2 cellular contexts compared by ENCODE assay signal in the genomic region with DNA sequence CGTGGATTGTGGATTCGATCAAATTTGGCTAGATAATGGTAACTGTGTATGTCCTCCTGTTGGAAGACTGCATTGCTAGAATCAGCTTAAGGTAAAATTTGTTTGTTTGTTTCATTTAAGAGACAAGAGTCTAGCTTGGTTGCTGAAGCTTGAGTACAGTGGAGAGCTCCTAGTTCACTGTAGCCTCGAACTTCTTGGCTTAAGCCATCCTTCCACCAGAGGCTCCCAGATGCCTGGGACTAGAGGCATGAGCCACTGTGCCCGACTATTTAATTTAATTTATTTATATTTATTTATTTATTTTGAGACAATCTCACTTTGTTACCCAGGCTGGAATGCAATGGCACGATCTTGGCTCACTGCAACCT.
TF ChIP-seq lines count a peak whose summit lies in the region.

No MANE protein-coding gene starts in this region.

TF ChIP-seq in SK-N-SH, 30 proteins besides CTCF, POLR2A, EP300 and RAD21 (continued from another document):
- TF ChIP-seq, protein P1, sequence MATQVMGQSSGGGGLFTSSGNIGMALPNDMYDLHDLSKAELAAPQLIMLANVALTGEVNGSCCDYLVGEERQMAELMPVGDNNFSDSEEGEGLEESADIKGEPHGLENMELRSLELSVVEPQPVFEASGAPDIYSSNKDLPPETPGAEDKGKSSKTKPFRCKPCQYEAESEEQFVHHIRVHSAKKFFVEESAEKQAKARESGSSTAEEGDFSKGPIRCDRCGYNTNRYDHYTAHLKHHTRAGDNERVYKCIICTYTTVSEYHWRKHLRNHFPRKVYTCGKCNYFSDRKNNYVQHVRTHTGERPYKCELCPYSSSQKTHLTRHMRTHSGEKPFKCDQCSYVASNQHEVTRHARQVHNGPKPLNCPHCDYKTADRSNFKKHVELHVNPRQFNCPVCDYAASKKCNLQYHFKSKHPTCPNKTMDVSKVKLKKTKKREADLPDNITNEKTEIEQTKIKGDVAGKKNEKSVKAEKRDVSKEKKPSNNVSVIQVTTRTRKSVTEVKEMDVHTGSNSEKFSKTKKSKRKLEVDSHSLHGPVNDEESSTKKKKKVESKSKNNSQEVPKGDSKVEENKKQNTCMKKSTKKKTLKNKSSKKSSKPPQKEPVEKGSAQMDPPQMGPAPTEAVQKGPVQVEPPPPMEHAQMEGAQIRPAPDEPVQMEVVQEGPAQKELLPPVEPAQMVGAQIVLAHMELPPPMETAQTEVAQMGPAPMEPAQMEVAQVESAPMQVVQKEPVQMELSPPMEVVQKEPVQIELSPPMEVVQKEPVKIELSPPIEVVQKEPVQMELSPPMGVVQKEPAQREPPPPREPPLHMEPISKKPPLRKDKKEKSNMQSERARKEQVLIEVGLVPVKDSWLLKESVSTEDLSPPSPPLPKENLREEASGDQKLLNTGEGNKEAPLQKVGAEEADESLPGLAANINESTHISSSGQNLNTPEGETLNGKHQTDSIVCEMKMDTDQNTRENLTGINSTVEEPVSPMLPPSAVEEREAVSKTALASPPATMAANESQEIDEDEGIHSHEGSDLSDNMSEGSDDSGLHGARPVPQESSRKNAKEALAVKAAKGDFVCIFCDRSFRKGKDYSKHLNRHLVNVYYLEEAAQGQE (IDR thresholded peaks at IDR 0.05; ENCODE audit: low read depth, low read length) = peak; percentile 70; the same call in 1 of the 2 replicates

TF ChIP-seq in SK-N-SH treated with all-trans-retinoic acid at 6 μM for 48 hours, 23 proteins besides CTCF, POLR2A, EP300 and RAD21 (continued from another document):
- TF ChIP-seq PPARA (CRISPR knock-in tag; IDR thresholded peaks at IDR 0.05; ENCODE audit: borderline replicate concordance) (no peak), CSDC2 (CRISPR knock-in tag; IDR thresholded peaks at IDR 0.05) (no peak), ESRRG (CRISPR knock-in tag; IDR thresholded peaks at IDR 0.05) (no peak), ZNF8 (CRISPR knock-in tag; IDR thresholded peaks at IDR 0.05) (no peak)
- TF ChIP-seq, protein P2, sequence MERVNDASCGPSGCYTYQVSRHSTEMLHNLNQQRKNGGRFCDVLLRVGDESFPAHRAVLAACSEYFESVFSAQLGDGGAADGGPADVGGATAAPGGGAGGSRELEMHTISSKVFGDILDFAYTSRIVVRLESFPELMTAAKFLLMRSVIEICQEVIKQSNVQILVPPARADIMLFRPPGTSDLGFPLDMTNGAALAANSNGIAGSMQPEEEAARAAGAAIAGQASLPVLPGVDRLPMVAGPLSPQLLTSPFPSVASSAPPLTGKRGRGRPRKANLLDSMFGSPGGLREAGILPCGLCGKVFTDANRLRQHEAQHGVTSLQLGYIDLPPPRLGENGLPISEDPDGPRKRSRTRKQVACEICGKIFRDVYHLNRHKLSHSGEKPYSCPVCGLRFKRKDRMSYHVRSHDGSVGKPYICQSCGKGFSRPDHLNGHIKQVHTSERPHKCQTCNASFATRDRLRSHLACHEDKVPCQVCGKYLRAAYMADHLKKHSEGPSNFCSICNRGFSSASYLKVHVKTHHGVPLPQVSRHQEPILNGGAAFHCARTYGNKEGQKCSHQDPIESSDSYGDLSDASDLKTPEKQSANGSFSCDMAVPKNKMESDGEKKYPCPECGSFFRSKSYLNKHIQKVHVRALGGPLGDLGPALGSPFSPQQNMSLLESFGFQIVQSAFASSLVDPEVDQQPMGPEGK (CRISPR knock-in tag; IDR thresholded peaks at IDR 0.05; ENCODE audit: borderline replicate concordance) = no peak
- TF ChIP-seq, protein P3, sequence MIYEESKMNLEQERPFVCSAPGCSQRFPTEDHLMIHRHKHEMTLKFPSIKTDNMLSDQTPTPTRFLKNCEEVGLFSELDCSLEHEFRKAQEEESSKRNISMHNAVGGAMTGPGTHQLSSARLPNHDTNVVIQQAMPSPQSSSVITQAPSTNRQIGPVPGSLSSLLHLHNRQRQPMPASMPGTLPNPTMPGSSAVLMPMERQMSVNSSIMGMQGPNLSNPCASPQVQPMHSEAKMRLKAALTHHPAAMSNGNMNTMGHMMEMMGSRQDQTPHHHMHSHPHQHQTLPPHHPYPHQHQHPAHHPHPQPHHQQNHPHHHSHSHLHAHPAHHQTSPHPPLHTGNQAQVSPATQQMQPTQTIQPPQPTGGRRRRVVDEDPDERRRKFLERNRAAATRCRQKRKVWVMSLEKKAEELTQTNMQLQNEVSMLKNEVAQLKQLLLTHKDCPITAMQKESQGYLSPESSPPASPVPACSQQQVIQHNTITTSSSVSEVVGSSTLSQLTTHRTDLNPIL (CRISPR knock-in tag; IDR thresholded peaks at IDR 0.05; ENCODE audit: low read depth) = no peak
